In the genomic region with DNA sequence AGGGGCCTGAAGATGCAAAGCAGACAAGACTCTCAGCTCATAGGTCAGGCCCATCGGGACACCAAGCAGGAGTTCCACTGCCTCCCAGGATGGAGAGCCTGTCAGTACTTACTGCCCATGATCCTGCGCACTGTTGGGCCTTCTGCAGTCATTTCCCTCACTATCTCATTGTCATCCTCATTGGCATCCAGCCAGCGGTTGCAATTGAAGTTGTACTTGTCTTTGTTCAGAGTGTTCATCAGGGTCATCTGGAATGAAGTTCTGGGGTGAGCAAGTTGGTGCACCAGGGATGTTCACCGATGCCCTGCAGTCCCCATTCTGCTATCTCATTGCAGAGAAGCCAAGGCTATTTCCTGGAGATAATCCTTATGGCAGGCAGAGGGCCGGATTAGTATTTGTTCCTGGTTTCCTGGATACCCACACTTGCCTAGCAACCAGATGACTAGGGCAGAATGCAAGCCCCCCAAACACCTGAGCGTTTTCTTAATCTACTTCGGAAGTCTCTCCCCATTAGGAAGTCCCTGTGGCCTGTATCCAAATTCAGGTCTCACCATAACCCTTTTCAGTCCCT, we compare ENCODE assay signal across 33 cellular contexts.
DNase-seq lines count a peak whose midpoint lies in the region; ATAC-seq, FAIRE-seq and TF ChIP-seq lines count a peak whose summit lies in the region.
"Had no signal": no experiment of that assay in that cellular context is flagged by ENCODE, and none has a peak within 500 bp of the region (broad histone marks: within the 10 kb centered on the region; RNA-seq: fewer than 3 reads in every experiment).

No MANE protein-coding gene starts in this region.

- peaks cover 17% of the 10 kb centered on the region for H3K27me3 Mint-ChIP-seq in activated T-helper 2 cell treated with anti-CD3 and anti-CD28 coated beads, Interferon-gamma antibody, Interleukin-2, Interleukin-4, amounts not matched to agents 10 μg/mL and 5 μg/mL and 100 μg/mL, durations not matched to agents 14 hours and 24 hours and 36 hours (ENCODE audit: low read depth)
- H3K27me3 Mint-ChIP-seq in glutamatergic neuron (ENCODE audit: unreplicated experiment): no peaks in the 10 kb centered on the region

- peak; percentile 1 for DNase-seq in NCI-H510A treated with DMSO at 0.1 percent for 48 hours (lab: John Stamatoyannopoulos, UW)
- no peak for DNase-seq in NCI-H510A (lab: John Stamatoyannopoulos, UW)
- DNase-seq in OCI-M1 (lab: John Stamatoyannopoulos, UW): peak; percentile 32
- no peak for DNase-seq in bronchial epithelial cell (ENCODE audit: low read depth)
- DNase-seq in activated T-helper 2 cell treated with anti-CD3 and anti-CD28 coated beads, Interferon-gamma antibody, Interleukin-2, Interleukin-4, amounts not matched to agents 10 μg/mL and 5 μg/mL and 100 μg/mL, durations not matched to agents 14 hours and 24 hours and 36 hours (ENCODE audit: low spot score): no peak
- no peak for DNase-seq in sciatic nerve (ENCODE audit: low spot score)
- no peak for DNase-seq in glutamatergic neuron
- DNase-seq: activated CD4-positive, alpha-beta T cell treated with anti-CD3 and anti-CD28 coated beads for 48 hours; CD8-positive, alpha-beta T cell; cortex of kidney; DMS 273 treated with DMSO at 0.1 percent for 48 hours; esophagus squamous epithelium; foreskin keratinocyte; HCEC 1CT; heart right ventricle; kidney; MM.1S; NCI-H1417 treated with DMSO at 0.1 percent for 48 hours; NCI-H2107; NCI-H446 treated with DMSO at 0.1 percent for 48 hours; Peyer's patch; right cardiac atrium; SHP77 treated with DMSO at 0.1 percent for 48 hours; stimulated activated CD4-positive, alpha-beta T cell treated with anti-CD3 and anti-CD28 coated beads, Interleukin-1b, Interleukin-23, amount 100 ng/mL, for 48 hours; stimulated activated naive CD8-positive, alpha-beta T cell treated with anti-CD3 and anti-CD28 coated beads, Interleukin-15, Interleukin-2, amounts not matched to agents 100 U/mL and 50 U/mL, for 24 hours; T-helper 2 cell; upper lobe of right lung had no signal

- TF ChIP-seq CTCF in bronchial epithelial cell (IDR thresholded peaks at IDR 0.05; ENCODE audit: insufficient read depth, low read length, severe bottlenecking): no peak
- no peak for TF ChIP-seq CTCF in glutamatergic neuron (IDR thresholded peaks at IDR 0.05; ENCODE audit: partially characterized antibody, unreplicated experiment)

- ATAC-seq in sciatic nerve (no peak), HG02571 (IDR thresholded peaks at IDR 0.05; ENCODE audit: unreplicated experiment) (no peak)
- ATAC-seq: CD8-positive, alpha-beta T cell; foreskin keratinocyte; right cardiac atrium; stimulated activated naive CD8-positive, alpha-beta T cell treated with anti-CD3 and anti-CD28 coated beads, Interleukin-15, Interleukin-2, amounts not matched to agents 100 U/mL and 50 U/mL, for 24 hours; upper lobe of right lung had no signal

- H3K27ac Mint-ChIP-seq in activated T-helper 2 cell treated with anti-CD3 and anti-CD28 coated beads, Interferon-gamma antibody, Interleukin-2, Interleukin-4, amounts not matched to agents 10 μg/mL and 5 μg/mL and 100 μg/mL, durations not matched to agents 14 hours and 24 hours and 36 hours: no peak overlapping the region
- H3K27ac Mint-ChIP-seq in glutamatergic neuron (ENCODE audit: unreplicated experiment): no peak overlapping the region
- H3K27ac Mint-ChIP-seq: activated naive CD8-positive, alpha-beta T cell; CD8-positive, alpha-beta T cell; mesothelial cell of epicardium had no signal

- no peaks in the 10 kb centered on the region for H3K36me3 Mint-ChIP-seq in activated T-helper 2 cell treated with anti-CD3 and anti-CD28 coated beads, Interferon-gamma antibody, Interleukin-2, Interleukin-4, amounts not matched to agents 10 μg/mL and 5 μg/mL and 100 μg/mL, durations not matched to agents 14 hours and 24 hours and 36 hours (ENCODE audit: low read depth)
- no peaks in the 10 kb centered on the region for H3K36me3 Mint-ChIP-seq in glutamatergic neuron (ENCODE audit: unreplicated experiment)
- H3K36me3 Mint-ChIP-seq: activated naive CD8-positive, alpha-beta T cell; CD8-positive, alpha-beta T cell; mesothelial cell of epicardium had no signal

- peak; percentile 88 for FAIRE-seq in bronchial epithelial cell (lab: Jason Lieb, UNC)
- FAIRE-seq: GM12892, kidney had no signal

- H3K9me3 Mint-ChIP-seq in activated T-helper 2 cell treated with anti-CD3 and anti-CD28 coated beads, Interferon-gamma antibody, Interleukin-2, Interleukin-4, amounts not matched to agents 10 μg/mL and 5 μg/mL and 100 μg/mL, durations not matched to agents 14 hours and 24 hours and 36 hours: no peaks in the 10 kb centered on the region
- H3K9me3 Mint-ChIP-seq in glutamatergic neuron (ENCODE audit: unreplicated experiment): no peaks in the 10 kb centered on the region
- H3K9me3 Mint-ChIP-seq: CD8-positive, alpha-beta T cell; mesothelial cell of epicardium had no signal

- no peak overlapping the region for H3K4me3 Mint-ChIP-seq in activated T-helper 2 cell treated with anti-CD3 and anti-CD28 coated beads, Interferon-gamma antibody, Interleukin-2, Interleukin-4, amounts not matched to agents 10 μg/mL and 5 μg/mL and 100 μg/mL, durations not matched to agents 14 hours and 24 hours and 36 hours (ENCODE audit: low read depth)
- H3K4me3 Mint-ChIP-seq in glutamatergic neuron (ENCODE audit: unreplicated experiment): no peak overlapping the region
- H3K4me3 Mint-ChIP-seq: activated naive CD8-positive, alpha-beta T cell; CD8-positive, alpha-beta T cell; mesothelial cell of epicardium had no signal

- intact Hi-C loops in activated T-helper 2 cell treated with anti-CD3 and anti-CD28 coated beads, Interferon-gamma antibody, Interleukin-2, Interleukin-4, amounts not matched to agents 10 μg/mL and 5 μg/mL and 100 μg/mL, durations not matched to agents 14 hours and 24 hours and 36 hours (cut with micrococcal nuclease): no loop called here
- intact Hi-C loops in sciatic nerve (cut with DNase I): no loop called here

- no peak overlapping the region for H3K4me3 ChIP-seq in bronchial epithelial cell (ENCODE audit: low read depth, low read length)
- H3K4me3 ChIP-seq: cardiac muscle cell, esophagus squamous epithelium, heart right ventricle, Peyer's patch, upper lobe of right lung had no signal

- no peaks in the 10 kb centered on the region for H3K36me3 ChIP-seq in bronchial epithelial cell (ENCODE audit: control insufficient read depth, insufficient read depth, low read length)
- H3K36me3 ChIP-seq: cardiac muscle cell, esophagus squamous epithelium, heart right ventricle, Peyer's patch, upper lobe of right lung had no signal

- H3K4me1 Mint-ChIP-seq in activated T-helper 2 cell treated with anti-CD3 and anti-CD28 coated beads, Interferon-gamma antibody, Interleukin-2, Interleukin-4, amounts not matched to agents 10 μg/mL and 5 μg/mL and 100 μg/mL, durations not matched to agents 14 hours and 24 hours and 36 hours (ENCODE audit: low read depth): no peaks in the 10 kb centered on the region
- no peaks in the 10 kb centered on the region for H3K4me1 Mint-ChIP-seq in glutamatergic neuron (ENCODE audit: low read depth, unreplicated experiment)
- H3K4me1 Mint-ChIP-seq: mesothelial cell of epicardium had no signal

- H3K27me3 ChIP-seq in bronchial epithelial cell (ENCODE audit: control insufficient read depth, insufficient read depth, low read length): no peaks in the 10 kb centered on the region
- H3K27me3 ChIP-seq: cardiac muscle cell, esophagus squamous epithelium, heart right ventricle, neutrophil, Peyer's patch, upper lobe of right lung had no signal

Comparison
In these comparisons a context has a peak if more than half of its experiments do, and no peak if none do; other contexts are left out.
1. DNase-seq: peak in NCI-H510A treated with DMSO at 0.1 percent for 48 hours (single experiment) and OCI-M1 (single experiment); none in NCI-H510A (single experiment), bronchial epithelial cell (single experiment), activated T-helper 2 cell treated with anti-CD3 and anti-CD28 coated beads, Interferon-gamma antibody, Interleukin-2, Interleukin-4, amounts not matched to agents 10 μg/mL and 5 μg/mL and 100 μg/mL, durations not matched to agents 14 hours and 24 hours and 36 hours (single experiment), sciatic nerve (single experiment) and glutamatergic neuron (single experiment).